Comparison of ENCODE assay signal across 7 cellular contexts in genomic region chr13:44331912-44332840, GRCh38. TPM values are rescaled to one million over a fixed set of nuclear protein-coding genes. Genes with fewer than 3 reads are reported as not detected.
DNase-seq lines count a peak whose midpoint lies in the region; TF ChIP-seq lines count a peak whose summit lies in the region.

No MANE protein-coding gene starts in this region.

- no peak for TF ChIP-seq CTCF in WERI-Rb-1 (IDR thresholded peaks at IDR 0.05; ENCODE audit: low read depth, low read length)

- no peaks in the 10 kb centered on the region for H3K4me1 Mint-ChIP-seq in T-helper 2 cell treated with Interferon-gamma antibody and Interleukin-4, amounts not matched to agents 5 μg/mL and 100 μg/mL, for 36 hours (ENCODE audit: low read depth)

- no peaks in the 10 kb centered on the region for H3K9me3 Mint-ChIP-seq in T-helper 2 cell treated with Interferon-gamma antibody and Interleukin-4, amounts not matched to agents 5 μg/mL and 100 μg/mL, for 36 hours

- H3K27ac Mint-ChIP-seq in T-helper 2 cell treated with Interferon-gamma antibody and Interleukin-4, amounts not matched to agents 5 μg/mL and 100 μg/mL, for 36 hours, result no peak overlapping the region

- no peaks in the 10 kb centered on the region for H3K36me3 ChIP-seq in WERI-Rb-1

- H3K36me3 Mint-ChIP-seq in T-helper 2 cell treated with Interferon-gamma antibody and Interleukin-4, amounts not matched to agents 5 μg/mL and 100 μg/mL, for 36 hours (ENCODE audit: low read depth), result no peaks in the 10 kb centered on the region

- DNase-seq in M059J (ENCODE audit: low read depth) (peak; percentile 84), WERI-Rb-1 (peak; percentile 71), hepatic stellate cell (ENCODE audit: low spot score) (peak; percentile 22), substantia nigra (lab: John Stamatoyannopoulos, UW) (peak in 31 of 49 donors; percentile 3 to 75 (median 32)), epidermal melanocyte (ENCODE audit: insufficient read length, low spot score) (no peak), DMS114 treated with DMSO at 0.1 percent for 48 hours (lab: John Stamatoyannopoulos, UW; ENCODE audit: unreplicated experiment) (no peak)
- no peak for DNase-seq in T-helper 2 cell treated with Interferon-gamma antibody and Interleukin-4, amounts not matched to agents 5 μg/mL and 100 μg/mL, for 36 hours (ENCODE audit: low spot score)

- H3K9me3 ChIP-seq in WERI-Rb-1 (ENCODE audit: severe bottlenecking), result no peaks in the 10 kb centered on the region

- H3K4me3 Mint-ChIP-seq in T-helper 2 cell treated with Interferon-gamma antibody and Interleukin-4, amounts not matched to agents 5 μg/mL and 100 μg/mL, for 36 hours, result no peak overlapping the region

- H3K27me3 Mint-ChIP-seq in T-helper 2 cell treated with Interferon-gamma antibody and Interleukin-4, amounts not matched to agents 5 μg/mL and 100 μg/mL, for 36 hours (ENCODE audit: low read depth), result no peaks in the 10 kb centered on the region

- H3K27me3 ChIP-seq in WERI-Rb-1 (ENCODE audit: insufficient read depth, low read depth, severe bottlenecking), result no peaks in the 10 kb centered on the region

- peak overlapping the region; percentile 18 for H3K4me3 ChIP-seq in WERI-Rb-1 (ENCODE audit: low read depth, low read length)

- no peak overlapping the region for H3K27ac ChIP-seq in WERI-Rb-1
- H3K27ac ChIP-seq in substantia nigra (ENCODE audit: low read depth, low read length, poor library complexity, severe bottlenecking), result no peak overlapping the region

RNA-seq across cellular contexts. Expression of gene SERP2, which starts 41.4 kb away (rescaled TPM):
- total RNA-seq in M059J (2014; rRNA removed; shearing (Covaris generic)), result 5.8 TPM in 2 replicates

Comparison
In these comparisons a context has a peak if more than half of its experiments do, and no peak if none do; other contexts are left out.
1. DNase-seq: peak in M059J (single experiment), WERI-Rb-1 (single experiment), hepatic stellate cell (single experiment) and substantia nigra (31 of 49); none in epidermal melanocyte (single experiment), T-helper 2 cell treated with Interferon-gamma antibody and Interleukin-4, amounts not matched to agents 5 μg/mL and 100 μg/mL, for 36 hours (single experiment) and DMS114 treated with DMSO at 0.1 percent for 48 hours (single experiment).